17 cellular contexts compared by ENCODE assay signal in the genomic region with DNA sequence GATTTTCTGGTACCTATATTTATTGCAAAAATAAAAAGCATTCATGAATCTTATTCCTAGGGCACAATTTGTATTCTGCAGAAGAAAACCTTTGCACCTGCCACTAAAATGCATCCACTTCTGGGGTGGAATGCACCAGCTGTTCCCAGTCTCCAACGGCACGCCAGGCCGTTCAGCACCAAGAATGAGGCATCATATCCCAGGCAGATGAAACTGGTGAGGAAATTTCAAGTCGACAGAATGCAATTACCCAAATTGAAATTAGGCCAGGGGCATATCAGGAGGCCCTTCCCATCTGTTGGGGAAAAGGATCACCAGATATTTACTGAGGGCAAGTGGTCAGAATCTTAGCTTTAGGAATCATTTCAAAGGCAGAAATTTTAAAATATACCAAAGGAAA. TPM values are rescaled to one million over a fixed set of nuclear protein-coding genes. Genes with fewer than 3 reads are reported as not detected.
A peak's percentile ranks its signal among the peaks of the same experiment; 100 is the strongest.
DNase-seq lines count a peak whose midpoint lies in the region; TF ChIP-seq lines count a peak whose summit lies in the region.
"Had no signal": no experiment of that assay in that cellular context is flagged by ENCODE, and none has a peak within 500 bp of the region (broad histone marks: within the 10 kb centered on the region; RNA-seq: fewer than 3 reads in every experiment).

No MANE protein-coding gene starts in this region.

- peak; percentile 30 for DNase-seq in D341Med (ENCODE audit: low spot score)
- DNase-seq in LHCN-M2 (ENCODE audit: low read depth): peak; percentile 68
- peak; percentile 11 for DNase-seq in NCI-H69 (lab: John Stamatoyannopoulos, UW)
- peak; percentile 31 for DNase-seq in glutamatergic neuron
- no peak for DNase-seq in COR-L47 (lab: John Stamatoyannopoulos, UW)
- DNase-seq in GM10248 (ENCODE audit: extremely low spot score): no peak
- no peak for DNase-seq in ecto neural progenitor cell (ENCODE audit: low spot score)
- DNase-seq: CD4-positive, alpha-beta T cell; KG1; MV-4-11; NCI-H1436 treated with DMSO at 0.1 percent for 48 hours; NCI-H2081 treated with DMSO at 0.1 percent for 48 hours; NCI-H226; RPMI8226; SHP77 treated with DMSO at 0.1 percent for 48 hours; T-helper 1 cell had no signal

- POLR2A ChIA-PET in GM10248 (lab: Yijun Ruan, JAX): no interaction called here

- H3K4me1 Mint-ChIP-seq in glutamatergic neuron (ENCODE audit: low read depth, unreplicated experiment): peaks cover 21% of the 10 kb centered on the region

- no peak overlapping the region for H3K4me3 Mint-ChIP-seq in glutamatergic neuron (ENCODE audit: unreplicated experiment)
- H3K4me3 Mint-ChIP-seq: CD4-positive, alpha-beta T cell had no signal

- H3K36me3 Mint-ChIP-seq in glutamatergic neuron (ENCODE audit: unreplicated experiment): no peaks in the 10 kb centered on the region

- H3K27me3 Mint-ChIP-seq in glutamatergic neuron (ENCODE audit: unreplicated experiment): peaks cover 10% of the 10 kb centered on the region
- H3K27me3 Mint-ChIP-seq: CD4-positive, alpha-beta T cell had no signal

- TF ChIP-seq CTCF in glutamatergic neuron (IDR thresholded peaks at IDR 0.05; ENCODE audit: partially characterized antibody, unreplicated experiment) (no peak), GM10248 (IDR thresholded peaks at IDR 0.05; ENCODE audit: control extremely low read depth, extremely low read depth, low read depth, missing control alignments) (no peak)

- peak overlapping the region; percentile 73 for H3K27ac Mint-ChIP-seq in glutamatergic neuron (ENCODE audit: unreplicated experiment)
- H3K27ac Mint-ChIP-seq: CD4-positive, alpha-beta T cell had no signal

- peaks cover 5% of the 10 kb centered on the region for H3K9me3 Mint-ChIP-seq in glutamatergic neuron (ENCODE audit: unreplicated experiment)
- H3K9me3 Mint-ChIP-seq: CD4-positive, alpha-beta T cell had no signal

- CTCF ChIA-PET in GM10248 (lab: Yijun Ruan, JAX): interaction anchor here (1.1 kb wide), 2 partner anchors 11 to 78 kb away, joined by 3 read pairs; no protein-coding TSS in a partner anchor

RNA-seq across cellular contexts. Expression of a gene that starts 13.6 kb away (rescaled TPM):
- total RNA-seq in LHCN-M2 (2014; rRNA removed): 13.3 and 13.8 TPM in 2 replicates
- 11.7 TPM for polyA plus RNA-seq in LHCN-M2 (2012)
- total RNA-seq in glutamatergic neuron (ENCODE audit: unreplicated experiment): 65.1 TPM
- total RNA-seq: HT-29 had no signal

Comparison
In these comparisons a context has a peak if more than half of its experiments do, and no peak if none do; other contexts are left out.
1. DNase-seq: peak in D341Med (single experiment), LHCN-M2 (single experiment), NCI-H69 (single experiment) and glutamatergic neuron (single experiment); none in COR-L47 (single experiment), GM10248 (single experiment) and ecto neural progenitor cell (single experiment).